12 cellular contexts compared by ENCODE assay signal in genomic region chr2:201707753-201708152, GRCh38. TPM values are rescaled to one million over a fixed set of nuclear protein-coding genes. Genes with fewer than 3 reads are reported as not detected.
A peak's percentile ranks its signal among the peaks of the same experiment; 100 is the strongest.
DNase-seq lines count a peak whose midpoint lies in the region; ATAC-seq and TF ChIP-seq lines count a peak whose summit lies in the region.
"Had no signal": no experiment of that assay in that cellular context is flagged by ENCODE, and none has a peak within 500 bp of the region (broad histone marks: within the 10 kb centered on the region; RNA-seq: fewer than 3 reads in every experiment).

No MANE protein-coding gene starts in this region.

- no peaks in the 10 kb centered on the region for H3K4me1 Mint-ChIP-seq in stimulated activated naive B cell treated with anti-CD40 and anti-IgM and Interleukin-4, amounts not matched to agents 10 μg/mL and 1 μg/mL and 100 μg/mL, for 72 hours
- peaks cover 0 to 15% (median 0%) of the 10 kb centered on the region in 7 donors for H3K4me1 Mint-ChIP-seq in naive thymus-derived CD4-positive, alpha-beta T cell

- POLR2A ChIA-PET in SK-N-SH (lab: Yijun Ruan, JAX) = interaction anchor here (0.6 kb wide), 1 partner anchor 9 kb away, joined by 3 read pairs; no protein-coding TSS in a partner anchor
- POLR2A ChIA-PET in naive thymus-derived CD4-positive, alpha-beta T cell (lab: Charles Lee) = no interaction called here

- peaks cover 13% of the 10 kb centered on the region for H3F3A ChIP-seq in SK-N-SH (replicated peaks; ENCODE audit: insufficient read depth)

- H3K4me3 ChIP-seq in ACC112 (ENCODE audit: low read depth, low read length) (no peak overlapping the region), SK-N-SH (ENCODE audit: low read depth in 2 of 2, low read length in 1 of 2) (no peak overlapping the region), fibroblast of the aortic adventitia (ENCODE audit: low read depth, low read length) (no peak overlapping the region)
- no peak overlapping the region for H3K4me3 ChIP-seq in naive thymus-derived CD4-positive, alpha-beta T cell (ENCODE audit: low read length)
- H3K4me3 ChIP-seq: HAP-1 had no signal

- H3K9ac ChIP-seq in SK-N-SH = peak overlapping the region; percentile 21; the same call in 1 of the 2 replicates

- TF ChIP-seq CTCF in SK-N-SH (IDR thresholded peaks at IDR 0.05) (peak; percentile 61), fibroblast of the aortic adventitia (IDR thresholded peaks at IDR 0.05; ENCODE audit: insufficient read depth, low read length) (peak; percentile 57)

- H3K27me3 ChIP-seq in ACC112 (ENCODE audit: insufficient read depth, low read length) (no peaks in the 10 kb centered on the region), SK-N-SH (ENCODE audit: insufficient read depth) (no peaks in the 10 kb centered on the region)
- no peaks in the 10 kb centered on the region for H3K27me3 ChIP-seq in naive thymus-derived CD4-positive, alpha-beta T cell (ENCODE audit: control insufficient read depth in 2 of 2, insufficient read depth in 2 of 2, low read length in 2 of 2)

- H3K4me2 ChIP-seq in SK-N-SH = no peak overlapping the region

- H3K36me3 ChIP-seq in ACC112 (ENCODE audit: insufficient read depth, low read length) (peaks cover 15% of the 10 kb centered on the region; the same call in 1 of the 2 replicates), SK-N-SH (replicated peaks in 1 of 2; ENCODE audit: control insufficient read depth in 1 of 2, insufficient read depth in 2 of 2, low read length in 1 of 2) (peaks cover 70 to 74% of the 10 kb centered on the region in 2 experiments)
- peaks cover 0 to 14% (median 6%) of the 10 kb centered on the region in 3 experiments for H3K36me3 ChIP-seq in naive thymus-derived CD4-positive, alpha-beta T cell (ENCODE audit: control insufficient read depth in 2 of 3, insufficient read depth in 3 of 3, low read length in 3 of 3)

- H3K4me1 ChIP-seq in ACC112 (ENCODE audit: control insufficient read depth, insufficient read depth, low read length, unreplicated experiment) (peaks cover 37% of the 10 kb centered on the region), SK-N-SH (ENCODE audit: control insufficient read depth in 1 of 2, insufficient read depth in 2 of 2, low read depth in 1 of 2, low read length in 1 of 2) (peaks cover 0 to 23% of the 10 kb centered on the region in 2 experiments; a peak in 1 of 4 replicates)
- no peaks in the 10 kb centered on the region for H3K4me1 ChIP-seq in naive thymus-derived CD4-positive, alpha-beta T cell (ENCODE audit: control insufficient read depth in 2 of 2, insufficient read depth in 2 of 2, low read length in 2 of 2)
- H3K4me1 ChIP-seq: HAP-1 had no signal

- H3K27ac ChIP-seq in ACC112 (ENCODE audit: low read depth, low read length) (peak overlapping the region; percentile 29), SK-N-SH (ENCODE audit: low read depth in 2 of 2, low read length in 1 of 2) (peak overlapping the region in 1 of 2 experiments; percentile 32; a peak in 2 of 4 replicates)
- H3K27ac ChIP-seq in naive thymus-derived CD4-positive, alpha-beta T cell (ENCODE audit: low read depth, low read length) = no peak overlapping the region

- H3K79me2 ChIP-seq in ACC112 (ENCODE audit: control insufficient read depth, insufficient read depth, low read length, unreplicated experiment) (no peaks in the 10 kb centered on the region), SK-N-SH (ENCODE audit: insufficient read depth) (no peaks in the 10 kb centered on the region)

- CTCF ChIA-PET in SK-N-SH (lab: Yijun Ruan, JAX) = no interaction called here
- CTCF ChIA-PET in naive thymus-derived CD4-positive, alpha-beta T cell (lab: Charles Lee) = interaction anchor here (0.9 kb wide), 1 partner anchor 331 kb away, joined by 3 read pairs; no protein-coding TSS in a partner anchor

- no peaks in the 10 kb centered on the region for H4K20me1 ChIP-seq in SK-N-SH (ENCODE audit: insufficient read depth)

- DNase-seq in GM03348 (ENCODE audit: low spot score) (peak; percentile 70), SK-N-SH (no peak), fibroblast of the aortic adventitia (ENCODE audit: low read depth) (peak; percentile 81), DMS153 treated with DMSO at 0.1 percent for 48 hours (lab: John Stamatoyannopoulos, UW; ENCODE audit: unreplicated experiment) (no peak), NCI-H526 (lab: John Stamatoyannopoulos, UW) (no peak)
- no peak for DNase-seq in stimulated activated naive B cell treated with anti-CD40 and anti-IgM and Interleukin-4, amounts not matched to agents 10 μg/mL and 1 μg/mL and 100 μg/mL, for 72 hours
- DNase-seq in naive thymus-derived CD4-positive, alpha-beta T cell = no peak
- DNase-seq: NCI-H226, Right ventricle myocardium superior had no signal

- no peak for TF ChIP-seq EP300 in SK-N-SH (IDR thresholded peaks at IDR 0.05; ENCODE audit: borderline replicate concordance in 1 of 2, low read depth in 1 of 2, low read length in 1 of 2)

- H3K36me3 Mint-ChIP-seq in stimulated activated naive B cell treated with anti-CD40 and anti-IgM and Interleukin-4, amounts not matched to agents 10 μg/mL and 1 μg/mL and 100 μg/mL, for 72 hours = peaks cover 23 to 55% of the 10 kb centered on the region in 2 donors
- peaks cover 0 to 59% (median 41%) of the 10 kb centered on the region in 5 donors for H3K36me3 Mint-ChIP-seq in naive thymus-derived CD4-positive, alpha-beta T cell

- H3K27me3 Mint-ChIP-seq in stimulated activated naive B cell treated with anti-CD40 and anti-IgM and Interleukin-4, amounts not matched to agents 10 μg/mL and 1 μg/mL and 100 μg/mL, for 72 hours = no peaks in the 10 kb centered on the region
- no peaks in the 10 kb centered on the region for H3K27me3 Mint-ChIP-seq in naive thymus-derived CD4-positive, alpha-beta T cell

- no peak for ATAC-seq in stimulated activated naive B cell treated with anti-CD40 and anti-IgM and Interleukin-4, amounts not matched to agents 10 μg/mL and 1 μg/mL and 100 μg/mL, for 72 hours (replicated peaks)
- ATAC-seq in naive thymus-derived CD4-positive, alpha-beta T cell = no peak

- no peaks in the 10 kb centered on the region for H3K9me3 ChIP-seq in SK-N-SH
- no peaks in the 10 kb centered on the region for H3K9me3 ChIP-seq in naive thymus-derived CD4-positive, alpha-beta T cell (ENCODE audit: control insufficient read depth in 2 of 3, low read length in 3 of 3)
- H3K9me3 ChIP-seq: HAP-1 had no signal

- no peaks in the 10 kb centered on the region for H3K9me3 Mint-ChIP-seq in stimulated activated naive B cell treated with anti-CD40 and anti-IgM and Interleukin-4, amounts not matched to agents 10 μg/mL and 1 μg/mL and 100 μg/mL, for 72 hours
- H3K9me3 Mint-ChIP-seq in naive thymus-derived CD4-positive, alpha-beta T cell = no peaks in the 10 kb centered on the region

- no peak overlapping the region for H3K27ac Mint-ChIP-seq in stimulated activated naive B cell treated with anti-CD40 and anti-IgM and Interleukin-4, amounts not matched to agents 10 μg/mL and 1 μg/mL and 100 μg/mL, for 72 hours
- H3K27ac Mint-ChIP-seq in naive thymus-derived CD4-positive, alpha-beta T cell = peak overlapping the region in 1 of 9 donors; percentile 86

- H3K4me3 Mint-ChIP-seq in stimulated activated naive B cell treated with anti-CD40 and anti-IgM and Interleukin-4, amounts not matched to agents 10 μg/mL and 1 μg/mL and 100 μg/mL, for 72 hours = no peak overlapping the region
- no peak overlapping the region for H3K4me3 Mint-ChIP-seq in naive thymus-derived CD4-positive, alpha-beta T cell

- WGBS in SK-N-SH (ENCODE audit: low lambda C conversion rate) = 80% methylated on average over 3 of the region's 3 CpGs

- no peaks in the 10 kb centered on the region for H3K9me2 ChIP-seq in SK-N-SH

- H2AFZ ChIP-seq in ACC112 (ENCODE audit: low read length, unreplicated experiment) (no peak overlapping the region), SK-N-SH (ENCODE audit: low read depth) (no peak overlapping the region)

- intact Hi-C loops in naive thymus-derived CD4-positive, alpha-beta T cell (cut with micrococcal nuclease) = no loop called here

- peak; percentile 44 for TF ChIP-seq RAD21 in SK-N-SH (IDR thresholded peaks at IDR 0.05; ENCODE audit: low read length)

TF ChIP-seq in SK-N-SH, 30 proteins besides CTCF, POLR2A, EP300 and RAD21:
- TF ChIP-seq ZBTB33 (IDR thresholded peaks at IDR 0.05; ENCODE audit: borderline replicate concordance, low read depth) = no peak
- no peak for TF ChIP-seq TAF1 (IDR thresholded peaks at IDR 0.05; ENCODE audit: borderline replicate concordance, low read depth, low read length)
- no peak; the same call in 1 of the 2 replicates for TF ChIP-seq SMC3 (IDR thresholded peaks at IDR 0.05; ENCODE audit: low read depth, low read length)
- TF ChIP-seq GABPA (IDR thresholded peaks at IDR 0.05; ENCODE audit: low read depth) = no peak
- TF ChIP-seq ELF1 (IDR thresholded peaks at IDR 0.05) = no peak
- TF ChIP-seq NRF1 (IDR thresholded peaks at IDR 0.05; ENCODE audit: low read depth, low read length) = no peak

RNA-seq across cellular contexts. Expression of gene MPP4, which starts 9.3 kb away (rescaled TPM):
- polyA plus RNA-seq in SK-N-SH (2012; rRNA removed) = 24.4 and 40.7 TPM in 2 replicates
- 19.8 and 20.1 TPM in 2 replicates for polyA plus RNA-seq in SK-N-SH (2012; cell fraction: cytosol; rRNA removed)
- polyA plus RNA-seq in SK-N-SH (2012; cell fraction: nucleus; rRNA removed) = 70.0 and 114 TPM in 2 replicates
- total RNA-seq in fibroblast of the aortic adventitia (ENCODE audit: low replicate concordance) = 0.33 and 4.0 TPM in 2 replicates
- total RNA-seq in naive thymus-derived CD4-positive, alpha-beta T cell = under 1 TPM in 2 of 5 experiments, not detected in 3; 0.12 to 0.47 TPM
- polyA plus RNA-seq in naive thymus-derived CD4-positive, alpha-beta T cell = not detected
- total RNA-seq: Right ventricle myocardium superior, ureter had no signal

Comparison
In these comparisons a context has a peak if more than half of its experiments do, and no peak if none do; other contexts are left out.
1. DNase-seq: peak in GM03348 (single experiment) and fibroblast of the aortic adventitia (single experiment); none in SK-N-SH (single experiment), DMS153 treated with DMSO at 0.1 percent for 48 hours (single experiment), stimulated activated naive B cell treated with anti-CD40 and anti-IgM and Interleukin-4, amounts not matched to agents 10 μg/mL and 1 μg/mL and 100 μg/mL, for 72 hours (single experiment), naive thymus-derived CD4-positive, alpha-beta T cell (0 of 9) and NCI-H526 (0 of 2).